In genomic region chr19:41792513-41793413, GRCh38 we compare ENCODE assay signal across 7 cellular contexts. TPM values are rescaled to one million over a fixed set of nuclear protein-coding genes. Genes with fewer than 3 reads are reported as not detected.
DNase-seq lines count a peak whose midpoint lies in the region; ATAC-seq and TF ChIP-seq lines count a peak whose summit lies in the region.

No MANE protein-coding gene starts in this region.

- H3K4me3 ChIP-seq in esophagus muscularis mucosa (no peak overlapping the region), neuronal stem cell (ENCODE audit: low read length in 2 of 2) (no peak overlapping the region)

- no peak overlapping the region for H4K8ac ChIP-seq in neuronal stem cell (ENCODE audit: low read depth, low read length)

- no peak overlapping the region for H2AK5ac ChIP-seq in neuronal stem cell (ENCODE audit: low read depth, low read length)

- H3K18ac ChIP-seq in neuronal stem cell (ENCODE audit: low read length) = no peak overlapping the region

- H3K4me1 ChIP-seq in esophagus muscularis mucosa = no peaks in the 10 kb centered on the region
- no peaks in the 10 kb centered on the region for H3K4me1 ChIP-seq in neuronal stem cell (ENCODE audit: control insufficient read depth in 2 of 2, insufficient read depth in 1 of 2, low read depth in 1 of 2, low read length in 2 of 2)

- no peak overlapping the region for H2BK15ac ChIP-seq in neuronal stem cell (ENCODE audit: low read length)

- 29% methylated on average over 22 of the region's 22 CpGs for WGBS in esophagus muscularis mucosa
- WGBS in neuronal stem cell (ENCODE audit: extremely low coverage in 2 of 2, insufficient read length in 2 of 2, insufficient replicate concordance in 1 of 2), 2 donors = no CpG with 5 or more reads among the region's 22 CpGs

- no peak overlapping the region for H3K9ac ChIP-seq in neuronal stem cell (ENCODE audit: low read depth, low read length, poor library complexity)

- no peak overlapping the region for H3K4ac ChIP-seq in neuronal stem cell (ENCODE audit: low read length)

- H3K9me3 ChIP-seq in esophagus muscularis mucosa (no peaks in the 10 kb centered on the region), neuronal stem cell (replicated peaks in 1 of 2; ENCODE audit: control insufficient read depth in 2 of 2, insufficient read depth in 1 of 2, low read depth in 1 of 2, low read length in 2 of 2) (no peaks in the 10 kb centered on the region)

- no peak overlapping the region for H2BK12ac ChIP-seq in neuronal stem cell (ENCODE audit: low read length)

- no peak overlapping the region for H3K14ac ChIP-seq in neuronal stem cell (ENCODE audit: low read length)

- H3K27me3 ChIP-seq in esophagus muscularis mucosa = peaks cover 0 to 54% (median 0%) of the 10 kb centered on the region in 4 donors
- peaks cover 0 to 19% (median 0%) of the 10 kb centered on the region in 3 experiments for H3K27me3 ChIP-seq in neuronal stem cell (ENCODE audit: control insufficient read depth in 3 of 3, insufficient read depth in 3 of 3, low read depth in 1 of 3, low read length in 3 of 3)

- peak; percentile 82 for TF ChIP-seq CTCF in GM12873 (IDR thresholded peaks at IDR 0.05; ENCODE audit: insufficient read depth, low read depth, low read length, missing control alignments)
- peak; percentile 32 to 55 (median 33) for TF ChIP-seq CTCF in esophagus muscularis mucosa (IDR thresholded peaks at IDR 0.05)

- TF ChIP-seq POLR2A in esophagus muscularis mucosa (IDR thresholded peaks at IDR 0.05; ENCODE audit: low read depth) = no peak

- H3K36me3 ChIP-seq in esophagus muscularis mucosa (no peaks in the 10 kb centered on the region), neuronal stem cell (replicated peaks in 1 of 2; ENCODE audit: control insufficient read depth in 2 of 2, insufficient read depth in 2 of 2, low read length in 2 of 2) (no peaks in the 10 kb centered on the region)

- no peak for TF ChIP-seq EP300 in esophagus muscularis mucosa (IDR thresholded peaks at IDR 0.05)

- H3K27ac ChIP-seq in esophagus muscularis mucosa (replicated peaks in 1 of 4) (no peak overlapping the region), neuronal stem cell (replicated peaks; ENCODE audit: low read length) (no peak overlapping the region)

- H2AFZ ChIP-seq in neuronal stem cell (ENCODE audit: low read length) = no peak overlapping the region

- no peak overlapping the region for H3K4me2 ChIP-seq in neuronal stem cell (ENCODE audit: insufficient read depth, low read length, poor library complexity, severe bottlenecking)

- ATAC-seq in HG03457 (IDR thresholded peaks at IDR 0.05; ENCODE audit: unreplicated experiment) = no peak
- no peak for ATAC-seq in GM21619 (IDR thresholded peaks at IDR 0.05; ENCODE audit: unreplicated experiment)

- no peak overlapping the region for H2BK5ac ChIP-seq in neuronal stem cell (ENCODE audit: low read length)

- H3K23ac ChIP-seq in neuronal stem cell (ENCODE audit: low read depth, low read length, poor library complexity) = no peak overlapping the region

- no peaks in the 10 kb centered on the region for H3K79me1 ChIP-seq in neuronal stem cell (ENCODE audit: low read depth, low read length)

- H4K91ac ChIP-seq in neuronal stem cell (ENCODE audit: low read depth, low read length, poor library complexity) = no peak overlapping the region

- peak; percentile 78 for DNase-seq in NCI-H2029 treated with DMSO at 0.1 percent for 48 hours (lab: John Stamatoyannopoulos, UW)
- DNase-seq in activated CD8-positive, alpha-beta memory T cell treated with anti-CD3 and anti-CD28 coated beads for 24 hours = peak; percentile 82
- no peak for DNase-seq in esophagus muscularis mucosa (ENCODE audit: extremely low spot score)
- peak; percentile 46 for DNase-seq in neuronal stem cell (ENCODE audit: low spot score)

- intact Hi-C loops in esophagus muscularis mucosa (cut with DNase I) = no loop called here

- H2BK120ac ChIP-seq in neuronal stem cell (ENCODE audit: low read depth, low read length) = no peak overlapping the region

RNA-seq across cellular contexts. Expression of gene CEACAM3, which starts 3.6 kb away (rescaled TPM):
- under 1 TPM in 1 of 4 donors, not detected in 3; 0.26 TPM for total RNA-seq in esophagus muscularis mucosa
- polyA plus RNA-seq in neuronal stem cell (2013, experiment 1 of 2) = not detected
- not detected for polyA plus RNA-seq in neuronal stem cell (2013, experiment 2 of 2)

RNA-seq across cellular contexts. Expression of gene CEACAM6, which starts 37.4 kb away (rescaled TPM):
- total RNA-seq in esophagus muscularis mucosa = 1 to 10 TPM in 1 of 4 donors, under 1 TPM in 2, not detected in 1; under 0.01 to 1.3 (median 0.69) TPM
- not detected for polyA plus RNA-seq in neuronal stem cell (2013, experiment 1 of 2)
- not detected for polyA plus RNA-seq in neuronal stem cell (2013, experiment 2 of 2)

RNA-seq across cellular contexts. Expression of gene LYPD4, which starts 51.7 kb away (rescaled TPM):
- not detected for total RNA-seq in esophagus muscularis mucosa
- polyA plus RNA-seq in neuronal stem cell (2013, experiment 1 of 2) = not detected
- polyA plus RNA-seq in neuronal stem cell (2013, experiment 2 of 2) = not detected

RNA-seq across cellular contexts. Expression of gene DMRTC2, which starts 52.1 kb away (rescaled TPM):
- total RNA-seq in esophagus muscularis mucosa = not detected
- not detected for polyA plus RNA-seq in neuronal stem cell (2013, experiment 1 of 2)
- polyA plus RNA-seq in neuronal stem cell (2013, experiment 2 of 2) = not detected
